15 cellular contexts compared by ENCODE assay signal in the genomic region with DNA sequence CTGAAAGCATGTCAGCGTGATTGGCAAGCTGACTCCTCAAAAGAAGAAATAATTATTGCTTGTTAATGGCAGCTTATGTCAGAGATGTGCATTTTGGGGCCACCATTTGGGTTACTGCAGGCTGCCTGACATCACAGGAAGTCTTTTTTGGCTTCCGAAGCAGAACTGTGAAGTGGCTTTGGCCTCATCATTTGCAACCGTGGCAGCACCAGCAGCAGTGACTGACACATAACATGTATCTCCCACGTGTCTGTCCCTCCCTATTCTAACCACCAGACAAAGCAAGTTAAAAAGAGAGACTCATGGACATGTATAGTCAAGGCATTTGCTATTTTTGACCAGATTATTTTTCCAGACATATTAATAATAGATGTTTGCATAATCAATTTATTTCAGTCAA.
"Had no signal": no experiment of that assay in that cellular context is flagged by ENCODE, and none has a peak within 500 bp of the region (broad histone marks: within the 10 kb centered on the region; RNA-seq: fewer than 3 reads in every experiment).

No MANE protein-coding gene starts in this region.

- H3K4me3 Mint-ChIP-seq: activated CD4-positive, alpha-beta T cell treated with anti-CD3 and anti-CD28 coated beads, Interleukin-2, amount 10 ng/mL, durations not matched to agents 7 days and 5 days; stimulated activated naive CD8-positive, alpha-beta T cell treated with anti-CD3 and anti-CD28 coated beads, Interleukin-15, amount 100 ng/mL, for 72 hours; type B pancreatic cell had no signal

- H3K9me3 ChIP-seq: ascending aorta, gastroesophageal sphincter, heart right ventricle, lower lobe of right lung, prostate gland, right lobe of liver had no signal

- H3K4me2 ChIP-seq: smooth muscle cell had no signal

- H3K27ac Mint-ChIP-seq: activated CD4-positive, alpha-beta T cell treated with anti-CD3 and anti-CD28 coated beads, Interleukin-2, amount 10 ng/mL, durations not matched to agents 7 days and 5 days; stimulated activated naive CD8-positive, alpha-beta T cell treated with anti-CD3 and anti-CD28 coated beads, Interleukin-15, amount 100 ng/mL, for 72 hours; type B pancreatic cell had no signal

- H3K9me3 Mint-ChIP-seq: stimulated activated naive CD8-positive, alpha-beta T cell treated with anti-CD3 and anti-CD28 coated beads, Interleukin-15, amount 100 ng/mL, for 72 hours; type B pancreatic cell had no signal

- H3K4me1 Mint-ChIP-seq: activated CD4-positive, alpha-beta T cell treated with anti-CD3 and anti-CD28 coated beads, Interleukin-2, amount 10 ng/mL, durations not matched to agents 7 days and 5 days; stimulated activated naive CD8-positive, alpha-beta T cell treated with anti-CD3 and anti-CD28 coated beads, Interleukin-15, amount 100 ng/mL, for 72 hours had no signal

- H3K36me3 ChIP-seq: ascending aorta, cardiac muscle cell, gastroesophageal sphincter, heart right ventricle, lower lobe of right lung, prostate gland, right lobe of liver had no signal

- H3K36me3 Mint-ChIP-seq: type B pancreatic cell had no signal

- H3K27me3 Mint-ChIP-seq: type B pancreatic cell had no signal

- H3K27ac ChIP-seq: ascending aorta, cardiac muscle cell, gastroesophageal sphincter, heart right ventricle, lower lobe of right lung, prostate gland, right lobe of liver had no signal

- H3K27me3 ChIP-seq: ascending aorta, cardiac muscle cell, gastroesophageal sphincter, heart right ventricle, right lobe of liver had no signal

- ATAC-seq: gastroesophageal sphincter; heart right ventricle; left cardiac atrium; lower lobe of right lung; stimulated activated naive CD8-positive, alpha-beta T cell treated with anti-CD3 and anti-CD28 coated beads, Interleukin-15, amount 100 ng/mL, for 72 hours had no signal

- DNase-seq: activated CD4-positive, alpha-beta T cell treated with anti-CD3 and anti-CD28 coated beads, Interleukin-2, amount 10 ng/mL, durations not matched to agents 7 days and 5 days; activated naive CD4-positive, alpha-beta T cell treated with Interleukin-2 at 50 U/mL for 16 hours; activated T-cell treated with anti-CD3 and anti-CD28 coated beads for 4 hours; heart right ventricle; left cardiac atrium; lower lobe of right lung; right lobe of liver; stimulated activated naive CD8-positive, alpha-beta T cell treated with anti-CD3 and anti-CD28 coated beads, Interleukin-15, amount 100 ng/mL, for 72 hours; T-helper 9 cell had no signal

- H3K4me1 ChIP-seq: ascending aorta, heart right ventricle, lower lobe of right lung, prostate gland had no signal

- H3K4me3 ChIP-seq: ascending aorta, cardiac muscle cell, gastroesophageal sphincter, heart right ventricle, lower lobe of right lung, prostate gland, right lobe of liver, smooth muscle cell had no signal
